8 cellular contexts compared by ENCODE assay signal in genomic region chr14:24058260-24058950, GRCh38. TPM values are rescaled to one million over a fixed set of nuclear protein-coding genes. Genes with fewer than 3 reads are reported as not detected.
DNase-seq lines count a peak whose midpoint lies in the region; ATAC-seq lines count a peak whose summit lies in the region.

No MANE protein-coding gene starts in this region.

- H3K9me3 ChIP-seq in aorta (ENCODE audit: control insufficient read depth, low read length): no peaks in the 10 kb centered on the region

- no peaks in the 10 kb centered on the region for H3K4me1 ChIP-seq in aorta (ENCODE audit: control insufficient read depth in 1 of 2, insufficient read depth in 2 of 2, low read length in 2 of 2)

- H3K27me3 ChIP-seq in aorta (ENCODE audit: control insufficient read depth in 1 of 2, insufficient read depth in 2 of 2, low read length in 1 of 2): no peaks in the 10 kb centered on the region

- H3K36me3 Mint-ChIP-seq in effector memory CD8-positive, alpha-beta T cell (ENCODE audit: insufficient read depth): no peaks in the 10 kb centered on the region

- no peaks in the 10 kb centered on the region for H3K27me3 Mint-ChIP-seq in effector memory CD8-positive, alpha-beta T cell

- no peaks in the 10 kb centered on the region for H3K36me3 ChIP-seq in aorta (ENCODE audit: control insufficient read depth in 1 of 2, insufficient read depth in 2 of 2, low read length in 1 of 2)

- DNase-seq in DMS153 treated with DMSO at 0.1 percent for 48 hours (lab: John Stamatoyannopoulos, UW; ENCODE audit: unreplicated experiment): peak; percentile 31
- peak; percentile 39 for DNase-seq in NCI-H1048 (lab: John Stamatoyannopoulos, UW)
- DNase-seq in T-helper 9 cell: peak; percentile 34
- DNase-seq in effector memory CD8-positive, alpha-beta T cell: peak; percentile 50 to 75 (median 51)
- DNase-seq in medulla oblongata (ENCODE audit: extremely low spot score): peak; percentile 96
- peak; percentile 78 to 83 for DNase-seq in aorta
- no peak for DNase-seq in stimulated activated CD4-positive, alpha-beta T cell treated with anti-CD3 and anti-CD28 coated beads, Interleukin-4, amount 100 ng/mL, for 1 hour

- peak overlapping the region; percentile 61 to 73 for H3K27ac Mint-ChIP-seq in effector memory CD8-positive, alpha-beta T cell

- no peak overlapping the region for H3K27ac ChIP-seq in aorta (ENCODE audit: low read depth in 1 of 2, low read length in 2 of 2)

- no peak overlapping the region for H3K4me3 ChIP-seq in aorta (ENCODE audit: low read length in 2 of 2)

- ATAC-seq in GM21576 (IDR thresholded peaks at IDR 0.05; ENCODE audit: unreplicated experiment) (peak; percentile 63), aorta (ENCODE audit: low FRiP score) (peak; percentile 49)
- peak; percentile 73 for ATAC-seq in effector memory CD8-positive, alpha-beta T cell (replicated peaks)

- WGBS in aorta, 2 donors: 48 to 57% methylated on average over 7 of the region's 7 CpGs

- peaks cover 5 to 12% of the 10 kb centered on the region in 2 donors for H3K4me1 Mint-ChIP-seq in effector memory CD8-positive, alpha-beta T cell (ENCODE audit: low read depth in 2 of 2)

- no peaks in the 10 kb centered on the region for H3K9me3 Mint-ChIP-seq in effector memory CD8-positive, alpha-beta T cell

- intact Hi-C loops in aorta (cut with DNase I): loop anchor here (1.0 to 5.0 kb wide), 5 partner anchors 32 to 51 kb away; no protein-coding TSS in a partner anchor

- H3K4me3 Mint-ChIP-seq in effector memory CD8-positive, alpha-beta T cell: no peak overlapping the region

RNA-seq across cellular contexts. Expression of gene CARMIL3, which starts 6.6 kb away (rescaled TPM):
- total RNA-seq in aorta: under 1 TPM; 0.24 to 0.42 TPM
- under 1 TPM in 1 of 2 donors, not detected in 1; 0.43 TPM for polyA plus RNA-seq in aorta

RNA-seq across cellular contexts. Expression of gene CPNE6, which starts 13.0 kb away (rescaled TPM):
- total RNA-seq in aorta: under 1 TPM; 0.71 to 0.99 TPM
- polyA plus RNA-seq in aorta: under 1 TPM; 0.03 to 0.25 TPM

RNA-seq across cellular contexts. Expression of gene PCK2, which starts 35.7 kb away (rescaled TPM):
- total RNA-seq in aorta: 10 to 100 TPM; 19.6 to 22.5 TPM
- 10 to 100 TPM; 14.7 to 82.5 TPM for polyA plus RNA-seq in aorta

RNA-seq across cellular contexts. Expression of gene DCAF11, which starts 56.2 kb away (rescaled TPM):
- total RNA-seq in aorta: 10 to 100 TPM; 35.5 to 39.6 TPM
- 10 to 100 TPM; 37.3 to 41.8 TPM for polyA plus RNA-seq in aorta

RNA-seq across cellular contexts. Expression of gene NRL, which starts 56.3 kb away (rescaled TPM):
- total RNA-seq in aorta: 1 to 10 TPM; 1.1 to 1.4 TPM
- 1 to 10 TPM in 1 of 2 donors, under 1 TPM in 1; 0.63 to 1.3 TPM for polyA plus RNA-seq in aorta
